Comparison of ENCODE assay signal across 21 cellular contexts in the genomic region with DNA sequence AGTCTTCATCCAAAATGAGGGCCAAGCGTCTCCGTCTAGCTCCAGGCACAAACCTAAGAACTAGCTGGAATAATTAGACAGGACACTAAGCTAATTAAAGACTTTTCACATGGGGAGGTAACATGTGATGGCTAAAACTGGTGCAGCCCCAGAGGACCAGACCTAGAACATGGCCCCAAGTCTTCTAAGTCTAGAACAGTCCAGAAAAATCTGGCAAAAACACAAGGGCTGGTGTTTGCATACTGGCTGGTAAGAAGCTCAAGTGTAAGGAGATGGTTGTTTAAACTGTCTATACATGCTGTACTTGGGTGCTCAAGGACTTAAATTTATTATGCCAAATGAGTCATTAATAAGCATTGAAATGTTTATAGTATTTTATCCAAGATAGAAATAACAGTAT. TPM values are rescaled to one million over a fixed set of nuclear protein-coding genes. Genes with fewer than 3 reads are reported as not detected.
A peak's percentile ranks its signal among the peaks of the same experiment; 100 is the strongest.
DNase-seq lines count a peak whose midpoint lies in the region; ATAC-seq, FAIRE-seq and TF ChIP-seq lines count a peak whose summit lies in the region.
"Had no signal": no experiment of that assay in that cellular context is flagged by ENCODE, and none has a peak within 500 bp of the region (broad histone marks: within the 10 kb centered on the region; RNA-seq: fewer than 3 reads in every experiment).

No MANE protein-coding gene starts in this region.

- H4K20me1 ChIP-seq in BLaER1 treated with 17β-estradiol and CSF1 and Interleukin-3, amounts not matched to agents 10 nM and 100 nM = peaks cover 4 to 25% (median 20%) of the 10 kb centered on the region in 11 experiments; a peak in 18 of 22 replicates
- peaks cover 11% of the 10 kb centered on the region for H4K20me1 ChIP-seq in astrocyte (ENCODE audit: insufficient read depth, low read length)

- H2BK120ac ChIP-seq in trophoblast cell (ENCODE audit: insufficient read depth, low read length, poor library complexity) = no peak overlapping the region

- H4K12ac ChIP-seq in trophoblast cell (ENCODE audit: low read depth, low read length) = no peak overlapping the region

- H3K4me3 ChIP-seq in BLaER1 treated with 17β-estradiol and CSF1 and Interleukin-3, amounts not matched to agents 10 nM and 100 nM = no peak overlapping the region
- H3K4me3 ChIP-seq in HEK293 (ENCODE audit: low read depth, low read length) (no peak overlapping the region), astrocyte (ENCODE audit: insufficient read depth, low read depth, low read length) (no peak overlapping the region), trophoblast cell (ENCODE audit: low read depth, low read length) (no peak overlapping the region)

- H2BK12ac ChIP-seq in trophoblast cell (ENCODE audit: low read length) = no peak overlapping the region

- POLR2A ChIA-PET in HEK293 (lab: Yijun Ruan, JAX) = no interaction called here

- FAIRE-seq in astrocyte (lab: Jason Lieb, UNC) = peak; percentile 47
- FAIRE-seq: H54 had no signal

- DNase-seq in astrocyte (ENCODE audit: low read depth) (no peak), trophoblast cell (no peak), type B pancreatic cell (ENCODE audit: extremely low spot score, unreplicated experiment) (no peak)
- DNase-seq: CD8-positive, alpha-beta T cell; DMS153; EL; GF-D8; KG1; MV-4-11; NCI-H1694; NCI-H2081; NCI-H2171 treated with DMSO at 0.1 percent for 48 hours; NCI-H524 treated with DMSO at 0.1 percent for 48 hours; PC-3; Right ventricle myocardium superior; SW 1271 had no signal

- no peak overlapping the region for H2AK5ac ChIP-seq in trophoblast cell (ENCODE audit: low read length)

- no peak overlapping the region for H3K14ac ChIP-seq in trophoblast cell (ENCODE audit: low read length)

- H3K4me1 ChIP-seq in BLaER1 treated with 17β-estradiol and CSF1 and Interleukin-3, amounts not matched to agents 10 nM and 100 nM = peaks cover 73 to 99% (median 97%) of the 10 kb centered on the region in 10 experiments
- H3K4me1 ChIP-seq in HEK293 (ENCODE audit: control insufficient read depth, insufficient read depth, low read length) (no peaks in the 10 kb centered on the region), astrocyte (ENCODE audit: insufficient read depth, low read length) (peaks cover 6% of the 10 kb centered on the region), trophoblast cell (ENCODE audit: control insufficient read depth in 1 of 2, insufficient read depth in 2 of 2, low read length in 2 of 2) (peaks cover 16 to 20% of the 10 kb centered on the region in 2 experiments)

- H3K4me1 Mint-ChIP-seq in astrocyte (ENCODE audit: low read depth, unreplicated experiment) (peaks cover 15% of the 10 kb centered on the region), type B pancreatic cell (ENCODE audit: unreplicated experiment) (no peaks in the 10 kb centered on the region)

- H3K9me3 Mint-ChIP-seq in astrocyte (ENCODE audit: unreplicated experiment) = no peaks in the 10 kb centered on the region
- peaks cover 5% of the 10 kb centered on the region for H3K9me3 Mint-ChIP-seq in type B pancreatic cell
- H3K9me3 Mint-ChIP-seq: CD8-positive, alpha-beta T cell had no signal

- H3K4me2 ChIP-seq in BLaER1 treated with 17β-estradiol and CSF1 and Interleukin-3, amounts not matched to agents 10 nM and 100 nM = peak overlapping the region; percentile 14 to 92 (median 76); a peak in 18 of 22 replicates
- H3K4me2 ChIP-seq in astrocyte (ENCODE audit: low read length) (no peak overlapping the region), trophoblast cell (ENCODE audit: low read length) (no peak overlapping the region)

- ATAC-seq in esophagus mucosa (no peak), GM21526 (IDR thresholded peaks at IDR 0.05; ENCODE audit: low FRiP score, unreplicated experiment) (no peak)
- ATAC-seq: CD8-positive, alpha-beta T cell; PC-3 had no signal

- H2AFZ ChIP-seq in astrocyte (ENCODE audit: low read depth, low read length) (no peak overlapping the region), trophoblast cell (ENCODE audit: insufficient read depth, low read length, poor library complexity) (no peak overlapping the region)

- peaks cover 0 to 26% (median 9%) of the 10 kb centered on the region in 11 experiments; a peak in 11 of 22 replicates for H3K36me3 ChIP-seq in BLaER1 treated with 17β-estradiol and CSF1 and Interleukin-3, amounts not matched to agents 10 nM and 100 nM
- H3K36me3 ChIP-seq in HEK293 (ENCODE audit: control insufficient read depth in 2 of 2, insufficient read depth in 1 of 2, low read length in 2 of 2) (no peaks in the 10 kb centered on the region; a peak in 1 of 3 replicates), astrocyte (ENCODE audit: insufficient read depth, low read length) (no peaks in the 10 kb centered on the region), trophoblast cell (ENCODE audit: control insufficient read depth in 1 of 2, insufficient read depth in 2 of 2, low read length in 2 of 2) (peaks cover 6 to 13% of the 10 kb centered on the region in 2 experiments)

- no CpG with 5 or more reads among the region's 2 CpGs for WGBS in trophoblast cell (ENCODE audit: extremely low coverage, insufficient coverage, insufficient read length)

- peaks cover 0 to 24% (median 18%) of the 10 kb centered on the region in 11 experiments; a peak in 11 of 22 replicates for H3K9me3 ChIP-seq in BLaER1 treated with 17β-estradiol and CSF1 and Interleukin-3, amounts not matched to agents 10 nM and 100 nM (replicated peaks in 1 of 11)
- H3K9me3 ChIP-seq in HEK293 (ENCODE audit: control insufficient read depth, insufficient read depth, low read depth, low read length) = no peaks in the 10 kb centered on the region
- no peaks in the 10 kb centered on the region for H3K9me3 ChIP-seq in astrocyte (ENCODE audit: insufficient read depth, low read depth, low read length)
- H3K9me3 ChIP-seq in trophoblast cell (ENCODE audit: insufficient read depth, low read depth, low read length) = no peaks in the 10 kb centered on the region

- peak overlapping the region; percentile 75 for H3K4ac ChIP-seq in trophoblast cell (ENCODE audit: low read depth, low read length)

- H3K9ac ChIP-seq in BLaER1 treated with 17β-estradiol and CSF1 and Interleukin-3, amounts not matched to agents 10 nM and 100 nM = no peak overlapping the region
- H3K9ac ChIP-seq in astrocyte (ENCODE audit: low read length) = no peak overlapping the region
- H3K9ac ChIP-seq in trophoblast cell (ENCODE audit: low read length) = no peak overlapping the region

- peaks cover 8% of the 10 kb centered on the region for H3K79me2 ChIP-seq in astrocyte (ENCODE audit: insufficient read depth, low read length)
- peaks cover 33% of the 10 kb centered on the region for H3K79me2 ChIP-seq in trophoblast cell (ENCODE audit: control insufficient read depth, insufficient read depth, low read length, poor library complexity)

- peaks cover 3% of the 10 kb centered on the region for H3K79me1 ChIP-seq in trophoblast cell (ENCODE audit: low read length)

- H3K4me3 Mint-ChIP-seq in astrocyte (ENCODE audit: unreplicated experiment) (no peak overlapping the region), type B pancreatic cell (no peak overlapping the region)
- H3K4me3 Mint-ChIP-seq: CD8-positive, alpha-beta T cell had no signal

- CTCF ChIA-PET in HEK293 (lab: Yijun Ruan, JAX) = interaction anchor here (0.6 kb wide), 1 partner anchor 622 kb away, joined by 4 read pairs; no protein-coding TSS in a partner anchor

- H4K91ac ChIP-seq in trophoblast cell (ENCODE audit: low read depth, low read length) = no peak overlapping the region

- H3K36me3 Mint-ChIP-seq in astrocyte (ENCODE audit: low read depth, unreplicated experiment) (peaks cover 2% of the 10 kb centered on the region), type B pancreatic cell (no peaks in the 10 kb centered on the region)
- H3K36me3 Mint-ChIP-seq: CD8-positive, alpha-beta T cell had no signal

- H3K23ac ChIP-seq in trophoblast cell (ENCODE audit: low read length) = no peak overlapping the region

- no peak overlapping the region for H3K18ac ChIP-seq in trophoblast cell (ENCODE audit: low read length)

- no peaks in the 10 kb centered on the region for H3K27me3 ChIP-seq in BLaER1 treated with 17β-estradiol and CSF1 and Interleukin-3, amounts not matched to agents 10 nM and 100 nM
- H3K27me3 ChIP-seq in astrocyte (ENCODE audit: insufficient read depth, low read length) (no peaks in the 10 kb centered on the region), trophoblast cell (ENCODE audit: insufficient read depth, low read length) (no peaks in the 10 kb centered on the region)

- no peak for TF ChIP-seq CTCF in HEK293 (tag by site-specific recombination; IDR thresholded peaks at IDR 0.05)
- TF ChIP-seq CTCF in astrocyte (IDR thresholded peaks at IDR 0.05; ENCODE audit: insufficient read depth, low read depth, low read length) = no peak
- no peak for TF ChIP-seq CTCF in type B pancreatic cell (conservative IDR thresholded peaks at IDR 0.05)

- H3K27ac ChIP-seq in BLaER1 treated with 17β-estradiol and CSF1 and Interleukin-3, amounts not matched to agents 10 nM and 100 nM = peak overlapping the region in 8 of 11 experiments; percentile 84 to 97 (median 93); a peak in 11 of 22 replicates
- no peak overlapping the region for H3K27ac ChIP-seq in HEK293 (ENCODE audit: extremely low read depth, low read depth, low read length)
- no peak overlapping the region for H3K27ac ChIP-seq in astrocyte (ENCODE audit: low read depth, low read length)
- no peak overlapping the region for H3K27ac ChIP-seq in trophoblast cell (ENCODE audit: low read depth, low read length)

- no peak overlapping the region for H3K27ac Mint-ChIP-seq in astrocyte (ENCODE audit: unreplicated experiment)
- no peak overlapping the region for H3K27ac Mint-ChIP-seq in type B pancreatic cell

- no peaks in the 10 kb centered on the region for H3K27me3 Mint-ChIP-seq in astrocyte (ENCODE audit: low read depth, unreplicated experiment)
- no peaks in the 10 kb centered on the region for H3K27me3 Mint-ChIP-seq in type B pancreatic cell

- no peak overlapping the region for H4K8ac ChIP-seq in trophoblast cell (ENCODE audit: low read depth, low read length)

- no peak overlapping the region for H2BK5ac ChIP-seq in trophoblast cell (ENCODE audit: low read depth, low read length, poor library complexity)

TF ChIP-seq in HEK293, 187 proteins besides CTCF, POLR2A, EP300 and RAD21 (continues in another document):
- TF ChIP-seq TRIM28 (IDR thresholded peaks at IDR 0.05; ENCODE audit: borderline replicate concordance, low read length) = peak; percentile 77; the same call in 1 of the 2 replicates
- TF ChIP-seq ZNF140 (tag by site-specific recombination; IDR thresholded peaks at IDR 0.05) = no peak
- TF ChIP-seq SETDB1 (IDR thresholded peaks at IDR 0.05; ENCODE audit: insufficient read length, low read length) = peak; percentile 80
- TF ChIP-seq ZBTB20 (tag by site-specific recombination; IDR thresholded peaks at IDR 0.05) = no peak

RNA-seq across cellular contexts. Expression of gene SH3KBP1, which starts 10.0 kb away (rescaled TPM):
- total RNA-seq in astrocyte = 58.2 and 60.6 TPM in 2 replicates
- polyA plus RNA-seq in trophoblast cell (2013) = 115 and 120 TPM in 2 replicates
- total RNA-seq in esophagus mucosa = 3.1 TPM
- 11.5 TPM in 2 replicates for total RNA-seq in type B pancreatic cell (ENCODE audit: low replicate concordance)

Comparison
In these comparisons a context has a peak if more than half of its experiments do, and no peak if none do; other contexts are left out.
1. H3K27ac ChIP-seq: peak in BLaER1 treated with 17β-estradiol and CSF1 and Interleukin-3, amounts not matched to agents 10 nM and 100 nM (8 of 11); none in HEK293 (single experiment), astrocyte (single experiment) and trophoblast cell (single experiment).
2. H3K4me2 ChIP-seq: peak in BLaER1 treated with 17β-estradiol and CSF1 and Interleukin-3, amounts not matched to agents 10 nM and 100 nM (11 of 11); none in astrocyte (single experiment) and trophoblast cell (single experiment).